ENCODE assay signal across 34 cellular contexts in the genomic region with DNA sequence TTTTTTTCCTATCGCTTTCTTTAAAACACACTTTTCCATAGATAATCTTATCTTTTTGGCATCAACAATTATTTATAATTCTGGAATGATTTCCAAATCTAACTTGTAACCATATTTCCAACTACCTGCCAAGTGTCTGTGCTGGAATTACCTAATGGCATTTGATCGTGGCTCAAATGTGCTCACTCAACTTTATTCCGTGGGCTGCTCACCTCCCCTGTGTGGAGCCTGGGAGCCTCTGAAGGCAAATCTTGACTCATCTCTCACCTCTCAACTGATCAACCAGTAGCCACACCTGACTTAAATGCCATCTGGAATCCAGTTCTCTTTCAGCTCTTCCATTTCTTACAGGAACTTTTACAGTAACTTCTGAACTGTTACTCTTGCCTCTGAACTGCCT.
"Had no signal": no experiment of that assay in that cellular context is flagged by ENCODE, and none has a peak within 500 bp of the region (broad histone marks: within the 10 kb centered on the region; RNA-seq: fewer than 3 reads in every experiment).

No MANE protein-coding gene starts in this region.

- H3K4me3 ChIP-seq: adrenal gland, cardiac muscle cell had no signal

- FAIRE-seq: astrocyte, bronchial epithelial cell, TTC549 had no signal

- H3K36me3 ChIP-seq: adrenal gland, cardiac muscle cell had no signal

- DNase-seq: activated B cell treated with CpG ODN at 0.5 μM for 24 hours; activated CD4-positive, alpha-beta memory T cell treated with anti-CD3 and anti-CD28 coated beads for 36 hours; activated CD4-positive, alpha-beta T cell treated with anti-CD3 and anti-CD28 coated beads for 4 hours; activated CD4-positive, alpha-beta T cell treated with anti-CD3 and anti-CD28 coated beads, Interleukin-2, amount 10 ng/mL, durations not matched to agents 24 days and 14 days; activated CD4-positive, alpha-beta T cell treated with anti-CD3 and anti-CD28 coated beads, Interleukin-2, amount 50 U/mL, for 1 hour; activated CD4-positive, alpha-beta T cell treated with anti-CD3 and anti-CD28 coated beads, Interleukin-2, amount 50 U/mL, for 4 hours; activated CD4-positive, CD25-positive, alpha-beta regulatory T cell treated with anti-CD3 and anti-CD28 coated beads, Interleukin-2, amount 50 U/mL, for 72 hours; activated CD8-positive, alpha-beta memory T cell treated with anti-CD3 and anti-CD28 coated beads, Interleukin-2, amount 50 U/mL, for 4 hours; activated CD8-positive, alpha-beta T cell treated with anti-CD3 and anti-CD28 coated beads for 36 hours; activated effector memory CD4-positive, alpha-beta T cell treated with anti-CD3 and anti-CD28 coated beads, Interleukin-2, amount 50 U/mL, for 16 hours; activated gamma-delta T cell treated with Interleukin-2 at 50 U/mL for 16 hours; activated naive CD4-positive, alpha-beta T cell; activated naive CD4-positive, alpha-beta T cell treated with anti-CD3 and anti-CD28 coated beads for 36 hours; activated naive CD4-positive, alpha-beta T cell treated with anti-CD3 and anti-CD28 coated beads, Interleukin-2, amount 50 U/mL, for 16 hours; activated naive CD8-positive, alpha-beta T cell treated with anti-CD3 and anti-CD28 coated beads for 36 hours; activated T-cell treated with anti-CD3 and anti-CD28 coated beads for 4 hours; activated T-cell treated with anti-CD3 and anti-CD28 coated beads, Interleukin-2, amount 50 U/mL, for 1 hour; activated T-cell treated with anti-CD3 and anti-CD28 coated beads, Interleukin-2, amount 50 U/mL, for 4 hours; activated T-cell treated with anti-CD3 and anti-CD28 coated beads, Interleukin-2, amount 50 U/mL, for 72 hours; adrenal gland; amniotic stem cell; aorta; caudate nucleus; cerebellar nuclear complex; T-helper 1 cell; T-helper 2 cell; T-helper 9 cell had no signal

- ATAC-seq: activated CD8-positive, alpha-beta T cell treated with anti-CD3 and anti-CD28 coated beads for 36 hours; activated naive CD4-positive, alpha-beta T cell treated with anti-CD3 and anti-CD28 coated beads, Interleukin-2, amount 50 U/mL, for 72 hours; activated T-cell treated with anti-CD3 and anti-CD28 coated beads, Interleukin-2, amount 50 U/mL, for 4 hours; activated T-cell treated with anti-CD3 and anti-CD28 coated beads, Interleukin-2, amount 50 U/mL, for 72 hours; activated T-helper 17 cell treated with anti-CD3 and anti-CD28 coated beads, Interleukin-2, amount 50 U/mL, for 72 hours had no signal

- H3K27me3 ChIP-seq: adrenal gland, cardiac muscle cell had no signal

- H3K27ac ChIP-seq: adrenal gland, cardiac muscle cell, VCaP had no signal
